ENCODE assay signal across 25 cellular contexts in the genomic region with DNA sequence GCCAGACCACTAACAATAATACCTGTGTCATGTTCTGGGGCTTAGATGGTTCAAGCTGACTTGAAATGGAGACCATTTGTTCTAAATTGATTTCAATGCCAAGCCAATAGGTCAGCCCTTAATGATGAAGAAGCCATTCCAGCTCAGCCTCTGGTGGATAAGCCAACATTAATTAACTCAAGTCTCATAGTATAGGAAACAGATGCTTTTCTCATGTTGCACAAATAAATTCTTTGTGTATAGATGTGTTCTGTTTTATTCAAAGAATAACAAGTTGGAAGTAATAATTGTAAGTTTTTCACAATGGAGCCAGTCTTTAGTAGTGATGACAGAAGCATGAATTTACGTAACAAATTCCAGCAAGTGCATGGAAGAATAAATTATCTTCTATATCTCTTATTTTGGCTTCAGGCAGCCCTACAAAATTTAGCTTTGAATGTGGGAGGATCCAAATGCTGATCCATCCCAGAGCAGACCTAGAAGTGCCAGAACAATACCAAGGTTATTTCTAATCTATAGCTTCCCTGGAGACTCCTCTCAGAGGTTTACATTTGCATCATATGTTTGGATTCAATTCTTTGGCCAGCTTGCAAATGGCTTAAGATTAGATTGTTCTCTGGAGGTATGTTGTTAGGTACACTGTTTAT. TPM values are rescaled to one million over a fixed set of nuclear protein-coding genes. Genes with fewer than 3 reads are reported as not detected.
"Had no signal": no experiment of that assay in that cellular context is flagged by ENCODE, and none has a peak within 500 bp of the region (broad histone marks: within the 10 kb centered on the region; RNA-seq: fewer than 3 reads in every experiment).

No MANE protein-coding gene starts in this region.

- H3K27me3 Mint-ChIP-seq: activated naive CD8-positive, alpha-beta T cell treated with anti-CD3 and anti-CD28 coated beads, Interleukin-2, amount 10 ng/mL, durations not matched to agents 7 days and 5 days; dendritic cell treated with granulocyte-macrophage colony-stimulating factor and Interleukin-4, amounts not matched to agents 40 ng/mL and 50 ng/mL, for 4 days; natural killer cell treated with Interleukin-12 subunit alpha and Interleukin-12 subunit beta and Interleukin-15 and Interleukin-18, amount 100 ng/mL, for 72 hours; stimulated activated naive B cell treated with anti-CD40 and anti-IgM and Interleukin-4, amounts not matched to agents 10 μg/mL and 1 μg/mL and 100 μg/mL, for 72 hours had no signal

- H3K27me3 ChIP-seq: left lung, neutrophil, ovary, testis, uterus had no signal

- H3K4me3 Mint-ChIP-seq: activated naive CD8-positive, alpha-beta T cell treated with anti-CD3 and anti-CD28 coated beads, Interleukin-2, amount 10 ng/mL, durations not matched to agents 7 days and 5 days; dendritic cell treated with granulocyte-macrophage colony-stimulating factor and Interleukin-4, amounts not matched to agents 40 ng/mL and 50 ng/mL, for 4 days; natural killer cell treated with Interleukin-12 subunit alpha and Interleukin-12 subunit beta and Interleukin-15 and Interleukin-18, amount 100 ng/mL, for 72 hours; stimulated activated naive B cell treated with anti-CD40 and anti-IgM and Interleukin-4, amounts not matched to agents 10 μg/mL and 1 μg/mL and 100 μg/mL, for 72 hours had no signal

- H3K9me3 ChIP-seq: left lung, neutrophil, ovary, prostate gland, testis, uterus had no signal

- H3K27ac ChIP-seq: left lung, neutrophil, ovary, prostate gland, testis, uterus had no signal

- FAIRE-seq: endometrium, frontal cortex had no signal

- H3K36me3 Mint-ChIP-seq: natural killer cell treated with Interleukin-12 subunit alpha and Interleukin-12 subunit beta and Interleukin-15 and Interleukin-18, amount 100 ng/mL, for 72 hours; stimulated activated naive B cell treated with anti-CD40 and anti-IgM and Interleukin-4, amounts not matched to agents 10 μg/mL and 1 μg/mL and 100 μg/mL, for 72 hours had no signal

- H3K9me3 Mint-ChIP-seq: dendritic cell treated with granulocyte-macrophage colony-stimulating factor and Interleukin-4, amounts not matched to agents 40 ng/mL and 50 ng/mL, for 4 days; natural killer cell treated with Interleukin-12 subunit alpha and Interleukin-12 subunit beta and Interleukin-15 and Interleukin-18, amount 100 ng/mL, for 72 hours; stimulated activated naive B cell treated with anti-CD40 and anti-IgM and Interleukin-4, amounts not matched to agents 10 μg/mL and 1 μg/mL and 100 μg/mL, for 72 hours had no signal

- H3K4me1 ChIP-seq: prostate gland, testis, uterus had no signal

- DNase-seq: activated CD4-positive, alpha-beta T cell treated with anti-CD3 and anti-CD28 coated beads for 1 hour; activated CD4-positive, alpha-beta T cell treated with anti-CD3 and anti-CD28 coated beads, Interleukin-2, amount 50 U/mL, for 4 hours; activated naive CD4-positive, alpha-beta T cell treated with Interleukin-2 at 50 U/mL for 16 hours; activated naive CD8-positive, alpha-beta T cell treated with anti-CD3 and anti-CD28 coated beads, Interleukin-2, amount 10 ng/mL, durations not matched to agents 7 days and 5 days; activated T-cell treated with anti-CD3 and anti-CD28 coated beads, Interleukin-2, amount 50 U/mL, for 48 hours; effector CD4-positive, alpha-beta T cell; hippocampal formation; kidney glomerular epithelial cell; left lung; ovary; stimulated activated CD4-positive, alpha-beta T cell treated with anti-CD3 and anti-CD28 coated beads, Interleukin-2, amount 100 ng/mL, for 48 hours; stimulated activated CD8-positive, alpha-beta memory T cell treated with anti-CD3 and anti-CD28 coated beads, Interleukin-4, amount 100 ng/mL, for 48 hours; stimulated activated naive B cell treated with anti-CD40 and anti-IgM and Interleukin-4, amounts not matched to agents 10 μg/mL and 1 μg/mL and 100 μg/mL, for 72 hours; testis; trophoblast cell; uterus had no signal

- H3K4me3 ChIP-seq: left lung, ovary, prostate gland, testis, uterus had no signal

- H3K36me3 ChIP-seq: left lung, neutrophil, ovary, prostate gland, uterus had no signal

- ATAC-seq: left lung; natural killer cell treated with Interleukin-12 subunit alpha and Interleukin-12 subunit beta and Interleukin-15 and Interleukin-18, amount 100 ng/mL, for 72 hours; stimulated activated naive B cell treated with anti-CD40 and anti-IgM and Interleukin-4, amounts not matched to agents 10 μg/mL and 1 μg/mL and 100 μg/mL, for 72 hours had no signal

- H3K27ac Mint-ChIP-seq: activated naive CD8-positive, alpha-beta T cell treated with anti-CD3 and anti-CD28 coated beads, Interleukin-2, amount 10 ng/mL, durations not matched to agents 7 days and 5 days; dendritic cell treated with granulocyte-macrophage colony-stimulating factor and Interleukin-4, amounts not matched to agents 40 ng/mL and 50 ng/mL, for 4 days; natural killer cell treated with Interleukin-12 subunit alpha and Interleukin-12 subunit beta and Interleukin-15 and Interleukin-18, amount 100 ng/mL, for 72 hours; stimulated activated naive B cell treated with anti-CD40 and anti-IgM and Interleukin-4, amounts not matched to agents 10 μg/mL and 1 μg/mL and 100 μg/mL, for 72 hours had no signal

RNA-seq across cellular contexts. Expression of a gene that starts 42.3 kb away (rescaled TPM):
- total RNA-seq: activated naive CD8-positive, alpha-beta T cell treated with anti-CD3 and anti-CD28 coated beads, Interleukin-2, amount 10 ng/mL, durations not matched to agents 7 days and 5 days; cerebellum; epithelial cell of proximal tubule; frontal cortex; left lung; lung microvascular endothelial cell; natural killer cell treated with Interleukin-12 subunit alpha and Interleukin-12 subunit beta and Interleukin-15 and Interleukin-18, amount 100 ng/mL, for 72 hours; ovary; uterus had no signal
- polyA plus RNA-seq: ovary had no signal
